In genomic region chrX:69951756-69952155, GRCh38 we compare ENCODE assay signal across 22 cellular contexts.
DNase-seq lines count a peak whose midpoint lies in the region; ATAC-seq and TF ChIP-seq lines count a peak whose summit lies in the region.
"Had no signal": no experiment of that assay in that cellular context is flagged by ENCODE, and none has a peak within 500 bp of the region (broad histone marks: within the 10 kb centered on the region; RNA-seq: fewer than 3 reads in every experiment).

No MANE protein-coding gene starts in this region.

- H3K27ac ChIP-seq in mesendoderm (ENCODE audit: low read depth, low read length) (no peak overlapping the region), esophagus squamous epithelium (no peak overlapping the region), SJCRH30 (no peak overlapping the region)
- H3K27ac ChIP-seq: A549; BLaER1 treated with 17β-estradiol and CSF1 and Interleukin-3, amounts not matched to agents 10 nM and 100 nM had no signal

- no peak overlapping the region for H3K4me3 ChIP-seq in cardiac fibroblast (replicated peaks in 1 of 2; ENCODE audit: low read depth in 2 of 2, low read length in 2 of 2)
- H3K4me3 ChIP-seq in fibroblast of pulmonary artery (replicated peaks; ENCODE audit: low read depth, low read length): no peak overlapping the region
- H3K4me3 ChIP-seq in mesendoderm (ENCODE audit: low read length): no peak overlapping the region
- no peak overlapping the region for H3K4me3 ChIP-seq in esophagus squamous epithelium
- H3K4me3 ChIP-seq in SJCRH30: no peak overlapping the region
- H3K4me3 ChIP-seq: A549; BLaER1 treated with 17β-estradiol and CSF1 and Interleukin-3, amounts not matched to agents 10 nM and 100 nM had no signal

- H4K8ac ChIP-seq in mesendoderm (ENCODE audit: low read depth, low read length): no peak overlapping the region

- no peak overlapping the region for H2BK120ac ChIP-seq in mesendoderm (ENCODE audit: low read depth, low read length)

- H3K4me1 ChIP-seq in mesendoderm (ENCODE audit: control insufficient read depth, low read depth, low read length) (no peaks in the 10 kb centered on the region), esophagus squamous epithelium (no peaks in the 10 kb centered on the region), SJCRH30 (no peaks in the 10 kb centered on the region)
- H3K4me1 ChIP-seq: A549; BE2C; BLaER1 treated with 17β-estradiol and CSF1 and Interleukin-3, amounts not matched to agents 10 nM and 100 nM had no signal

- no peaks in the 10 kb centered on the region for H3K36me3 Mint-ChIP-seq in activated T-cell treated with anti-CD3 and anti-CD28 coated beads, Interleukin-2, amount 50 U/mL, for 72 hours (ENCODE audit: insufficient read depth in 2 of 2)
- H3K36me3 Mint-ChIP-seq: CD14-positive monocyte had no signal

- H3K36me3 ChIP-seq in mesendoderm (ENCODE audit: control insufficient read depth, insufficient read depth, low read length) (no peaks in the 10 kb centered on the region), esophagus squamous epithelium (no peaks in the 10 kb centered on the region), SJCRH30 (no peaks in the 10 kb centered on the region)
- H3K36me3 ChIP-seq: BE2C; BLaER1 treated with 17β-estradiol and CSF1 and Interleukin-3, amounts not matched to agents 10 nM and 100 nM had no signal

- no peak for ATAC-seq in activated T-cell treated with anti-CD3 and anti-CD28 coated beads, Interleukin-2, amount 50 U/mL, for 72 hours (replicated peaks in 1 of 2)
- ATAC-seq: A549, HCT116 had no signal

- H2BK15ac ChIP-seq in mesendoderm (replicated peaks; ENCODE audit: low read depth): no peak overlapping the region

- no peak overlapping the region for H3K9ac ChIP-seq in mesendoderm (ENCODE audit: low read length)
- H3K9ac ChIP-seq: BLaER1 treated with 17β-estradiol and CSF1 and Interleukin-3, amounts not matched to agents 10 nM and 100 nM had no signal

- H3K18ac ChIP-seq in mesendoderm (ENCODE audit: low read length): no peak overlapping the region

- TF ChIP-seq CTCF in cardiac fibroblast (IDR thresholded peaks at IDR 0.05; ENCODE audit: low read depth, low read length) (no peak), fibroblast of pulmonary artery (IDR thresholded peaks at IDR 0.05; ENCODE audit: low read length, missing control alignments) (no peak), esophagus squamous epithelium (IDR thresholded peaks at IDR 0.05) (no peak)

- H3K4me2 ChIP-seq in mesendoderm (ENCODE audit: low read length): no peak overlapping the region
- H3K4me2 ChIP-seq: A549; BLaER1 treated with 17β-estradiol and CSF1 and Interleukin-3, amounts not matched to agents 10 nM and 100 nM had no signal

- DNase-seq in NCI-H226 (peak; percentile 26), cardiac fibroblast (ENCODE audit: low read depth in 2 of 2) (peak; percentile 29 to 49), fibroblast of pulmonary artery (ENCODE audit: low read depth) (peak; percentile 59), mesendoderm (peak; percentile 6), esophagus squamous epithelium (lab: John Stamatoyannopoulos, UW) (no peak), SJCRH30 (no peak), SHP77 treated with DMSO at 0.1 percent for 48 hours (lab: John Stamatoyannopoulos, UW) (no peak)
- no peak for DNase-seq in activated T-cell treated with anti-CD3 and anti-CD28 coated beads, Interleukin-2, amount 50 U/mL, for 72 hours
- DNase-seq: 8988T; ACHN; AML-193; BE2C; CD4-positive, alpha-beta T cell; CD8-positive, alpha-beta memory T cell; DMS53; DMS79 treated with DMSO at 0.1 percent for 48 hours; GF-D8; H9 had no signal

- no peaks in the 10 kb centered on the region for H3K79me1 ChIP-seq in mesendoderm (ENCODE audit: low read length)

- H2BK5ac ChIP-seq in mesendoderm (ENCODE audit: low read length): no peak overlapping the region

- H3K4me3 Mint-ChIP-seq in activated T-cell treated with anti-CD3 and anti-CD28 coated beads, Interleukin-2, amount 50 U/mL, for 72 hours: no peak overlapping the region
- H3K4me3 Mint-ChIP-seq: CD14-positive monocyte; CD4-positive, alpha-beta T cell; CD8-positive, alpha-beta memory T cell; H9 had no signal

- H3K27me3 Mint-ChIP-seq in activated T-cell treated with anti-CD3 and anti-CD28 coated beads, Interleukin-2, amount 50 U/mL, for 72 hours (ENCODE audit: low read depth): peaks cover 1% of the 10 kb centered on the region
- H3K27me3 Mint-ChIP-seq: CD4-positive, alpha-beta T cell had no signal

- H3K23ac ChIP-seq in mesendoderm (ENCODE audit: low read length): no peak overlapping the region

- no peak for TF ChIP-seq POLR2A in esophagus squamous epithelium (IDR thresholded peaks at IDR 0.05)

- no peak overlapping the region for H2AK5ac ChIP-seq in mesendoderm (ENCODE audit: low read length)

- no peaks in the 10 kb centered on the region for H3K9me3 ChIP-seq in esophagus squamous epithelium
- H3K9me3 ChIP-seq in SJCRH30 (replicated peaks): no peaks in the 10 kb centered on the region
- H3K9me3 ChIP-seq: A549, BE2C had no signal

- H3K79me2 ChIP-seq in mesendoderm (ENCODE audit: control insufficient read depth, insufficient read depth, low read length): no peaks in the 10 kb centered on the region

- no peaks in the 10 kb centered on the region for H3K27me3 ChIP-seq in mesendoderm (ENCODE audit: insufficient read depth, low read length, poor library complexity)
- H3K27me3 ChIP-seq in esophagus squamous epithelium: no peaks in the 10 kb centered on the region
- no peaks in the 10 kb centered on the region for H3K27me3 ChIP-seq in SJCRH30
- H3K27me3 ChIP-seq: BE2C had no signal

- peaks cover 0 to 2% of the 10 kb centered on the region in 2 donors for H3K9me3 Mint-ChIP-seq in activated T-cell treated with anti-CD3 and anti-CD28 coated beads, Interleukin-2, amount 50 U/mL, for 72 hours
- H3K9me3 Mint-ChIP-seq: CD14-positive monocyte; CD4-positive, alpha-beta T cell had no signal

- intact Hi-C loops in esophagus squamous epithelium (cut with DNase I): no loop called here

- no peak overlapping the region for H3K56ac ChIP-seq in mesendoderm (ENCODE audit: low read length)

- H3K4me1 Mint-ChIP-seq in activated T-cell treated with anti-CD3 and anti-CD28 coated beads, Interleukin-2, amount 50 U/mL, for 72 hours (ENCODE audit: low read depth): no peaks in the 10 kb centered on the region
- H3K4me1 Mint-ChIP-seq: CD14-positive monocyte; CD8-positive, alpha-beta memory T cell; H9 had no signal

- H3K27ac Mint-ChIP-seq in activated T-cell treated with anti-CD3 and anti-CD28 coated beads, Interleukin-2, amount 50 U/mL, for 72 hours: no peak overlapping the region
- H3K27ac Mint-ChIP-seq: CD14-positive monocyte; CD4-positive, alpha-beta T cell; CD8-positive, alpha-beta memory T cell; H9 had no signal

- H3K4ac ChIP-seq in mesendoderm (ENCODE audit: low read depth, low read length): no peak overlapping the region

- no CpG with 5 or more reads among the region's 1 CpG for WGBS in mesendoderm (ENCODE audit: extremely low coverage, insufficient coverage, low lambda C conversion rate)
- 61 to 67% methylated on average over 1 of the region's 1 CpG for WGBS in esophagus squamous epithelium, 2 donors

- no peak overlapping the region for H4K5ac ChIP-seq in mesendoderm (ENCODE audit: low read length)

Comparison
In these comparisons a context has a peak if more than half of its experiments do, and no peak if none do; other contexts are left out.
1. DNase-seq: peak in NCI-H226 (single experiment), cardiac fibroblast (2 of 2), fibroblast of pulmonary artery (single experiment) and mesendoderm (single experiment); none in esophagus squamous epithelium (single experiment), SJCRH30 (0 of 2), activated T-cell treated with anti-CD3 and anti-CD28 coated beads, Interleukin-2, amount 50 U/mL, for 72 hours (0 of 2) and SHP77 treated with DMSO at 0.1 percent for 48 hours (single experiment).